In the genomic region with DNA sequence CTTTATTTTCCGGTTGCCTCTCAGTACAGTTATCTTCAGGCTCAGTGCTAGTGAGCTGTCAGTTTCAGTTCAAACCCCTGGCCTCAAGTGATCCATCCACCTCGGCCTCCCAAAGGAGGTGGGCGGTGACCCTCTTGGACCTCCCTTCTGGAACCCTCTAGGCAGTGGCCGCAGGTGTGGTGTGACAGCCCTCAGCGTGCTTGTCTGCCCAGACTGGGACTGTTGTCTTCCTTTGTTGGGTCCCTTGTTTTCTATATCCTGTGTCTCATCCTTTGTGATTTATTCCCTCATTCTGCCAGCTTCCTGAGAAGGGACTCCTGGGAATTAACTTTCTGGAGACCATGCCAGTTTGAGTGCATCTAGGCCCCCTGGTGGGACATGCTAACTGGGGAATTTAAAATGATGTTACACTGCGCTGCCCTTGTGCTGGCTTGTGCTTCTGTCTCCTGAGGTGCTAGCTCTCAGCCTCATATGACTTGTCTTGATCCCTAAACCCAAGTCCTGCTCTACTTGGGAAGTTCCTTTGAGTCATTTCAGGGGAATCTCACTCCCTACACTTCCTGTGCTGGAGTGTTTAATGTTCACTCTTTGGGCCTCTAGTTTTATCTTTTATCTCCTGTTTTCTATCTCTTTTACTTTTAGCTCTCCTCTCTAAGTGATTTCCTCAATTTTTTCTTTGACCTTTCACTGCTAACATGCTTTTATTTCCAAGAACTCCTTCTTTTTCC, we compare ENCODE assay signal across 1 cellular context.
TF ChIP-seq lines count a peak whose summit lies in the region.

No MANE protein-coding gene starts in this region.

TF ChIP-seq in K562, 482 proteins besides CTCF, POLR2A, EP300 and RAD21 (continued from another document and continues in another):
- TF ChIP-seq, protein P1, sequence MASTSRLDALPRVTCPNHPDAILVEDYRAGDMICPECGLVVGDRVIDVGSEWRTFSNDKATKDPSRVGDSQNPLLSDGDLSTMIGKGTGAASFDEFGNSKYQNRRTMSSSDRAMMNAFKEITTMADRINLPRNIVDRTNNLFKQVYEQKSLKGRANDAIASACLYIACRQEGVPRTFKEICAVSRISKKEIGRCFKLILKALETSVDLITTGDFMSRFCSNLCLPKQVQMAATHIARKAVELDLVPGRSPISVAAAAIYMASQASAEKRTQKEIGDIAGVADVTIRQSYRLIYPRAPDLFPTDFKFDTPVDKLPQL (IDR thresholded peaks at IDR 0.05; ENCODE audit: extremely low read depth, insufficient read length): no peak
- TF ChIP-seq, protein P2, sequence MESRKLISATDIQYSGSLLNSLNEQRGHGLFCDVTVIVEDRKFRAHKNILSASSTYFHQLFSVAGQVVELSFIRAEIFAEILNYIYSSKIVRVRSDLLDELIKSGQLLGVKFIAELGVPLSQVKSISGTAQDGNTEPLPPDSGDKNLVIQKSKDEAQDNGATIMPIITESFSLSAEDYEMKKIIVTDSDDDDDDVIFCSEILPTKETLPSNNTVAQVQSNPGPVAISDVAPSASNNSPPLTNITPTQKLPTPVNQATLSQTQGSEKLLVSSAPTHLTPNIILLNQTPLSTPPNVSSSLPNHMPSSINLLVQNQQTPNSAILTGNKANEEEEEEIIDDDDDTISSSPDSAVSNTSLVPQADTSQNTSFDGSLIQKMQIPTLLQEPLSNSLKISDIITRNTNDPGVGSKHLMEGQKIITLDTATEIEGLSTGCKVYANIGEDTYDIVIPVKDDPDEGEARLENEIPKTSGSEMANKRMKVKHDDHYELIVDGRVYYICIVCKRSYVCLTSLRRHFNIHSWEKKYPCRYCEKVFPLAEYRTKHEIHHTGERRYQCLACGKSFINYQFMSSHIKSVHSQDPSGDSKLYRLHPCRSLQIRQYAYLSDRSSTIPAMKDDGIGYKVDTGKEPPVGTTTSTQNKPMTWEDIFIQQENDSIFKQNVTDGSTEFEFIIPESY (CRISPR knock-in tag; IDR thresholded peaks at IDR 0.05): peak; percentile 46; the same call in 1 of the 2 replicates
- TF ChIP-seq L3MBTL2 (IDR thresholded peaks at IDR 0.05) (no peak), ZNF217 (CRISPR knock-in tag; IDR thresholded peaks at IDR 0.05) (no peak), ZNF165 (CRISPR knock-in tag; IDR thresholded peaks at IDR 0.05; ENCODE audit: borderline replicate concordance) (0 out of 2 replicates have a peak, but pooled peaks have one; percentile 18), ZNF175 (CRISPR knock-in tag; IDR thresholded peaks at IDR 0.05; ENCODE audit: low read depth) (no peak), SUPT5H (IDR thresholded peaks at IDR 0.05) (no peak), NR1H2 (CRISPR knock-in tag; IDR thresholded peaks at IDR 0.05) (peak; percentile 75; the same call in 1 of the 2 replicates), ZNF76 (CRISPR knock-in tag; IDR thresholded peaks at IDR 0.05; ENCODE audit: borderline replicate concordance) (no peak), TCF3 (CRISPR knock-in tag; IDR thresholded peaks at IDR 0.05) (peak; percentile 30; the same call in 1 of the 2 replicates), ESRRB (CRISPR knock-in tag; IDR thresholded peaks at IDR 0.05; ENCODE audit: borderline replicate concordance) (no peak), SPI1 (IDR thresholded peaks at IDR 0.05; ENCODE audit: borderline replicate concordance, low read depth, low read length) (peak; percentile 24; the same call in 1 of the 2 replicates), IFI16 (CRISPR knock-in tag; IDR thresholded peaks at IDR 0.05) (0 out of 2 replicates have a peak, but pooled peaks have one; percentile 25), MED1 (CRISPR knock-in tag; IDR thresholded peaks at IDR 0.05; ENCODE audit: borderline replicate concordance) (no peak), BMI1 (IDR thresholded peaks at IDR 0.05; ENCODE audit: low read length) (no peak), ETV5 (CRISPR knock-in tag; IDR thresholded peaks at IDR 0.05; ENCODE audit: low read depth) (no peak; the same call in none of the 2 replicates), ZNF57 (CRISPR knock-in tag; IDR thresholded peaks at IDR 0.05) (0 out of 2 replicates have a peak, but pooled peaks have one; percentile 49), NRF1 (conservative IDR thresholded peaks at IDR 0.05 in 1 of 2, IDR thresholded peaks at IDR 0.05 in 1 of 2) (no peak), TARDBP (IDR thresholded peaks at IDR 0.05) (no peak), SAFB2 (IDR thresholded peaks at IDR 0.05; ENCODE audit: borderline replicate concordance, low read depth, low read length, severe bottlenecking) (no peak), XRCC5 (IDR thresholded peaks at IDR 0.05; ENCODE audit: low read depth, low read length) (no peak), ZNF707 (CRISPR knock-in tag; conservative IDR thresholded peaks at IDR 0.05) (no peak), ZNF696 (CRISPR knock-in tag; conservative IDR thresholded peaks at IDR 0.05) (no peak), SREBF2 (CRISPR knock-in tag; IDR thresholded peaks at IDR 0.05) (no peak), HNRNPH1 (optimal IDR thresholded peaks at IDR 0.05; ENCODE audit: low read depth, low read length) (no peak), SRSF7 (optimal IDR thresholded peaks at IDR 0.05; ENCODE audit: low read depth, low read length) (no peak), CBX2 (IDR thresholded peaks at IDR 0.05; ENCODE audit: insufficient read depth, low read length, poor library complexity, severe bottlenecking) (no peak), POLR2AphosphoS2 (IDR thresholded peaks at IDR 0.05; ENCODE audit: low read length) (no peak), HDGF (IDR thresholded peaks at IDR 0.05) (no peak), NFIC (IDR thresholded peaks at IDR 0.05) (no peak), CREB1 (IDR thresholded peaks at IDR 0.05) (no peak), CREB1 (CRISPR knock-in tag; IDR thresholded peaks at IDR 0.05) (no peak), FIP1L1 (IDR thresholded peaks at IDR 0.05; ENCODE audit: low read depth, low read length, poor library complexity, severe bottlenecking) (no peak), POLR2G (IDR thresholded peaks at IDR 0.05; ENCODE audit: low read depth, low read length) (no peak), RAD51 (IDR thresholded peaks at IDR 0.05; ENCODE audit: borderline replicate concordance, low read depth) (no peak)
- TF ChIP-seq, protein P3, sequence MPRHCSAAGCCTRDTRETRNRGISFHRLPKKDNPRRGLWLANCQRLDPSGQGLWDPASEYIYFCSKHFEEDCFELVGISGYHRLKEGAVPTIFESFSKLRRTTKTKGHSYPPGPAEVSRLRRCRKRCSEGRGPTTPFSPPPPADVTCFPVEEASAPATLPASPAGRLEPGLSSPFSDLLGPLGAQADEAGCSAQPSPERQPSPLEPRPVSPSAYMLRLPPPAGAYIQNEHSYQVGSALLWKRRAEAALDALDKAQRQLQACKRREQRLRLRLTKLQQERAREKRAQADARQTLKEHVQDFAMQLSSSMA (CRISPR knock-in tag; IDR thresholded peaks at IDR 0.05): no peak
- TF ChIP-seq, protein P4, sequence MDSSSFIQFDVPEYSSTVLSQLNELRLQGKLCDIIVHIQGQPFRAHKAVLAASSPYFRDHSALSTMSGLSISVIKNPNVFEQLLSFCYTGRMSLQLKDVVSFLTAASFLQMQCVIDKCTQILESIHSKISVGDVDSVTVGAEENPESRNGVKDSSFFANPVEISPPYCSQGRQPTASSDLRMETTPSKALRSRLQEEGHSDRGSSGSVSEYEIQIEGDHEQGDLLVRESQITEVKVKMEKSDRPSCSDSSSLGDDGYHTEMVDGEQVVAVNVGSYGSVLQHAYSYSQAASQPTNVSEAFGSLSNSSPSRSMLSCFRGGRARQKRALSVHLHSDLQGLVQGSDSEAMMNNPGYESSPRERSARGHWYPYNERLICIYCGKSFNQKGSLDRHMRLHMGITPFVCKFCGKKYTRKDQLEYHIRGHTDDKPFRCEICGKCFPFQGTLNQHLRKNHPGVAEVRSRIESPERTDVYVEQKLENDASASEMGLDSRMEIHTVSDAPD (CRISPR knock-in tag; IDR thresholded peaks at IDR 0.05): no peak
- TF ChIP-seq, protein P5, sequence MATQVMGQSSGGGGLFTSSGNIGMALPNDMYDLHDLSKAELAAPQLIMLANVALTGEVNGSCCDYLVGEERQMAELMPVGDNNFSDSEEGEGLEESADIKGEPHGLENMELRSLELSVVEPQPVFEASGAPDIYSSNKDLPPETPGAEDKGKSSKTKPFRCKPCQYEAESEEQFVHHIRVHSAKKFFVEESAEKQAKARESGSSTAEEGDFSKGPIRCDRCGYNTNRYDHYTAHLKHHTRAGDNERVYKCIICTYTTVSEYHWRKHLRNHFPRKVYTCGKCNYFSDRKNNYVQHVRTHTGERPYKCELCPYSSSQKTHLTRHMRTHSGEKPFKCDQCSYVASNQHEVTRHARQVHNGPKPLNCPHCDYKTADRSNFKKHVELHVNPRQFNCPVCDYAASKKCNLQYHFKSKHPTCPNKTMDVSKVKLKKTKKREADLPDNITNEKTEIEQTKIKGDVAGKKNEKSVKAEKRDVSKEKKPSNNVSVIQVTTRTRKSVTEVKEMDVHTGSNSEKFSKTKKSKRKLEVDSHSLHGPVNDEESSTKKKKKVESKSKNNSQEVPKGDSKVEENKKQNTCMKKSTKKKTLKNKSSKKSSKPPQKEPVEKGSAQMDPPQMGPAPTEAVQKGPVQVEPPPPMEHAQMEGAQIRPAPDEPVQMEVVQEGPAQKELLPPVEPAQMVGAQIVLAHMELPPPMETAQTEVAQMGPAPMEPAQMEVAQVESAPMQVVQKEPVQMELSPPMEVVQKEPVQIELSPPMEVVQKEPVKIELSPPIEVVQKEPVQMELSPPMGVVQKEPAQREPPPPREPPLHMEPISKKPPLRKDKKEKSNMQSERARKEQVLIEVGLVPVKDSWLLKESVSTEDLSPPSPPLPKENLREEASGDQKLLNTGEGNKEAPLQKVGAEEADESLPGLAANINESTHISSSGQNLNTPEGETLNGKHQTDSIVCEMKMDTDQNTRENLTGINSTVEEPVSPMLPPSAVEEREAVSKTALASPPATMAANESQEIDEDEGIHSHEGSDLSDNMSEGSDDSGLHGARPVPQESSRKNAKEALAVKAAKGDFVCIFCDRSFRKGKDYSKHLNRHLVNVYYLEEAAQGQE (CRISPR knock-in tag; IDR thresholded peaks at IDR 0.05; ENCODE audit: low read depth): no peak
- TF ChIP-seq, protein P6, sequence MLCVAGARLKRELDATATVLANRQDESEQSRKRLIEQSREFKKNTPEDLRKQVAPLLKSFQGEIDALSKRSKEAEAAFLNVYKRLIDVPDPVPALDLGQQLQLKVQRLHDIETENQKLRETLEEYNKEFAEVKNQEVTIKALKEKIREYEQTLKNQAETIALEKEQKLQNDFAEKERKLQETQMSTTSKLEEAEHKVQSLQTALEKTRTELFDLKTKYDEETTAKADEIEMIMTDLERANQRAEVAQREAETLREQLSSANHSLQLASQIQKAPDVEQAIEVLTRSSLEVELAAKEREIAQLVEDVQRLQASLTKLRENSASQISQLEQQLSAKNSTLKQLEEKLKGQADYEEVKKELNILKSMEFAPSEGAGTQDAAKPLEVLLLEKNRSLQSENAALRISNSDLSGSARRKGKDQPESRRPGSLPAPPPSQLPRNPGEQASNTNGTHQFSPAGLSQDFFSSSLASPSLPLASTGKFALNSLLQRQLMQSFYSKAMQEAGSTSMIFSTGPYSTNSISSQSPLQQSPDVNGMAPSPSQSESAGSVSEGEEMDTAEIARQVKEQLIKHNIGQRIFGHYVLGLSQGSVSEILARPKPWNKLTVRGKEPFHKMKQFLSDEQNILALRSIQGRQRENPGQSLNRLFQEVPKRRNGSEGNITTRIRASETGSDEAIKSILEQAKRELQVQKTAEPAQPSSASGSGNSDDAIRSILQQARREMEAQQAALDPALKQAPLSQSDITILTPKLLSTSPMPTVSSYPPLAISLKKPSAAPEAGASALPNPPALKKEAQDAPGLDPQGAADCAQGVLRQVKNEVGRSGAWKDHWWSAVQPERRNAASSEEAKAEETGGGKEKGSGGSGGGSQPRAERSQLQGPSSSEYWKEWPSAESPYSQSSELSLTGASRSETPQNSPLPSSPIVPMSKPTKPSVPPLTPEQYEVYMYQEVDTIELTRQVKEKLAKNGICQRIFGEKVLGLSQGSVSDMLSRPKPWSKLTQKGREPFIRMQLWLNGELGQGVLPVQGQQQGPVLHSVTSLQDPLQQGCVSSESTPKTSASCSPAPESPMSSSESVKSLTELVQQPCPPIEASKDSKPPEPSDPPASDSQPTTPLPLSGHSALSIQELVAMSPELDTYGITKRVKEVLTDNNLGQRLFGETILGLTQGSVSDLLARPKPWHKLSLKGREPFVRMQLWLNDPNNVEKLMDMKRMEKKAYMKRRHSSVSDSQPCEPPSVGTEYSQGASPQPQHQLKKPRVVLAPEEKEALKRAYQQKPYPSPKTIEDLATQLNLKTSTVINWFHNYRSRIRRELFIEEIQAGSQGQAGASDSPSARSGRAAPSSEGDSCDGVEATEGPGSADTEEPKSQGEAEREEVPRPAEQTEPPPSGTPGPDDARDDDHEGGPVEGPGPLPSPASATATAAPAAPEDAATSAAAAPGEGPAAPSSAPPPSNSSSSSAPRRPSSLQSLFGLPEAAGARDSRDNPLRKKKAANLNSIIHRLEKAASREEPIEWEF (CRISPR knock-in tag; IDR thresholded peaks at IDR 0.05): no peak
- TF ChIP-seq, protein P7, sequence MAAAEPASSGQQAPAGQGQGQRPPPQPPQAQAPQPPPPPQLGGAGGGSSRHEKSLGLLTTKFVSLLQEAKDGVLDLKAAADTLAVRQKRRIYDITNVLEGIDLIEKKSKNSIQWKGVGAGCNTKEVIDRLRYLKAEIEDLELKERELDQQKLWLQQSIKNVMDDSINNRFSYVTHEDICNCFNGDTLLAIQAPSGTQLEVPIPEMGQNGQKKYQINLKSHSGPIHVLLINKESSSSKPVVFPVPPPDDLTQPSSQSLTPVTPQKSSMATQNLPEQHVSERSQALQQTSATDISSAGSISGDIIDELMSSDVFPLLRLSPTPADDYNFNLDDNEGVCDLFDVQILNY (CRISPR knock-in tag; IDR thresholded peaks at IDR 0.05): no peak
- TF ChIP-seq, protein P8, sequence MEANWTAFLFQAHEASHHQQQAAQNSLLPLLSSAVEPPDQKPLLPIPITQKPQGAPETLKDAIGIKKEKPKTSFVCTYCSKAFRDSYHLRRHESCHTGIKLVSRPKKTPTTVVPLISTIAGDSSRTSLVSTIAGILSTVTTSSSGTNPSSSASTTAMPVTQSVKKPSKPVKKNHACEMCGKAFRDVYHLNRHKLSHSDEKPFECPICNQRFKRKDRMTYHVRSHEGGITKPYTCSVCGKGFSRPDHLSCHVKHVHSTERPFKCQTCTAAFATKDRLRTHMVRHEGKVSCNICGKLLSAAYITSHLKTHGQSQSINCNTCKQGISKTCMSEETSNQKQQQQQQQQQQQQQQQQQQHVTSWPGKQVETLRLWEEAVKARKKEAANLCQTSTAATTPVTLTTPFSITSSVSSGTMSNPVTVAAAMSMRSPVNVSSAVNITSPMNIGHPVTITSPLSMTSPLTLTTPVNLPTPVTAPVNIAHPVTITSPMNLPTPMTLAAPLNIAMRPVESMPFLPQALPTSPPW (CRISPR knock-in tag; IDR thresholded peaks at IDR 0.05): no peak
- TF ChIP-seq, protein P9, sequence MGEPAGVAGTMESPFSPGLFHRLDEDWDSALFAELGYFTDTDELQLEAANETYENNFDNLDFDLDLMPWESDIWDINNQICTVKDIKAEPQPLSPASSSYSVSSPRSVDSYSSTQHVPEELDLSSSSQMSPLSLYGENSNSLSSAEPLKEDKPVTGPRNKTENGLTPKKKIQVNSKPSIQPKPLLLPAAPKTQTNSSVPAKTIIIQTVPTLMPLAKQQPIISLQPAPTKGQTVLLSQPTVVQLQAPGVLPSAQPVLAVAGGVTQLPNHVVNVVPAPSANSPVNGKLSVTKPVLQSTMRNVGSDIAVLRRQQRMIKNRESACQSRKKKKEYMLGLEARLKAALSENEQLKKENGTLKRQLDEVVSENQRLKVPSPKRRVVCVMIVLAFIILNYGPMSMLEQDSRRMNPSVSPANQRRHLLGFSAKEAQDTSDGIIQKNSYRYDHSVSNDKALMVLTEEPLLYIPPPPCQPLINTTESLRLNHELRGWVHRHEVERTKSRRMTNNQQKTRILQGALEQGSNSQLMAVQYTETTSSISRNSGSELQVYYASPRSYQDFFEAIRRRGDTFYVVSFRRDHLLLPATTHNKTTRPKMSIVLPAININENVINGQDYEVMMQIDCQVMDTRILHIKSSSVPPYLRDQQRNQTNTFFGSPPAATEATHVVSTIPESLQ (CRISPR knock-in tag; IDR thresholded peaks at IDR 0.05): no peak
